In genomic region chr15:66129561-66129960, GRCh38 we compare ENCODE assay signal across 1 cellular context.
TF ChIP-seq lines count a peak whose summit lies in the region.

No MANE protein-coding gene starts in this region.

TF ChIP-seq in HepG2, 621 proteins besides CTCF, POLR2A, EP300 and RAD21 (continued from another document):
- no peak for TF ChIP-seq ZBTB37 (CRISPR knock-in tag; IDR thresholded peaks at IDR 0.05)
- TF ChIP-seq ZNF274 (CRISPR knock-in tag; IDR thresholded peaks at IDR 0.05) = no peak
- no peak for TF ChIP-seq EZH2 (conservative IDR thresholded peaks at IDR 0.05; ENCODE audit: low read depth, low read length)
- TF ChIP-seq NAIF1 (CRISPR knock-in tag; IDR thresholded peaks at IDR 0.05; ENCODE audit: borderline replicate concordance) = no peak
- TF ChIP-seq PITX1 (CRISPR knock-in tag; IDR thresholded peaks at IDR 0.05) = no peak
- TF ChIP-seq ZNF496 (CRISPR knock-in tag; IDR thresholded peaks at IDR 0.05; ENCODE audit: insufficient replicate concordance) = no peak
- TF ChIP-seq MAX (IDR thresholded peaks at IDR 0.05) = no peak
- no peak for TF ChIP-seq ZBED4 (CRISPR knock-in tag; IDR thresholded peaks at IDR 0.05; ENCODE audit: borderline replicate concordance)
- TF ChIP-seq E2F2 (CRISPR knock-in tag; IDR thresholded peaks at IDR 0.05; ENCODE audit: borderline replicate concordance) = no peak
- no peak for TF ChIP-seq ZNF574 (CRISPR knock-in tag; IDR thresholded peaks at IDR 0.05)
- no peak for TF ChIP-seq SIN3B (IDR thresholded peaks at IDR 0.05; ENCODE audit: low read length)
- TF ChIP-seq GLMP (CRISPR knock-in tag; IDR thresholded peaks at IDR 0.05; ENCODE audit: borderline replicate concordance) = no peak
- TF ChIP-seq ZNF382 (CRISPR knock-in tag; IDR thresholded peaks at IDR 0.05; ENCODE audit: borderline replicate concordance) = no peak
- TF ChIP-seq GFI1 (CRISPR knock-in tag; IDR thresholded peaks at IDR 0.05; ENCODE audit: borderline replicate concordance) = no peak
